ENCODE assay signal across 8 cellular contexts in the genomic region with DNA sequence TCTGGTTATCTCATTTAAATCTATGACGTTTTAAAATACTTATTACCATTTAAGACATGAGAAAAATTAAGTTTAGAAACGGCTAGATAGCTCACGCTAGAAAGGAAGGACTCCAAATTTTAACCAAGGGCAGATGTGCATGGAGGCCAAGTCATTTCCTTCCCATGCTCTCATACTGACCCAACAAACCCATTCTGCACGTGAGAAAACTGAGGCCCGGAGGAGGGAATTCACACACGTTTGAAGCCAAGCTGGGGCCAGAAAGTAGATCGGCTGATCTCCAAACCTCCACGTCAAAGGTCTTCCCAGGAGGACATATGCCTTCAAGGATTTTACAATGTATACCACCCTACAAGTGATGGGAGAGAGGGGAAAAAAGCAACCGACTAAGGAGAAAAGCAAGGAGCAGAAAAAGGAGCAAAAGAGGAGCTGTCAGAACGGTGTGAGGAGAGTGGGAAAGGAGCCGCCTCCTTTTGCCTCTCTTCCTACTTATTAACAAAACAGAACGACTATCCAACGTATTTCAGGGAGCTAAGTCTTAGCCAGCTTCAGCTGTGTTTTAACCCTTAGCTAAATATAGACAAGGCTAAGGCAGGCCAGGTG. TPM values are rescaled to one million over a fixed set of nuclear protein-coding genes. Genes with fewer than 3 reads are reported as not detected.
DNase-seq lines count a peak whose midpoint lies in the region; ATAC-seq, FAIRE-seq and TF ChIP-seq lines count a peak whose summit lies in the region.

No MANE protein-coding gene starts in this region.

- no peaks in the 10 kb centered on the region for H3K9me3 ChIP-seq in kidney (ENCODE audit: control insufficient read depth in 1 of 2, low read length in 2 of 2)

- H3K27me3 Mint-ChIP-seq in activated T-cell treated with anti-CD3 and anti-CD28 coated beads, Interleukin-2, amount 50 U/mL, for 72 hours (ENCODE audit: low read depth) = no peaks in the 10 kb centered on the region

- DNase-seq in activated T-cell treated with anti-CD3 and anti-CD28 coated beads, Interleukin-2, amount 50 U/mL, for 72 hours = no peak
- no peak for DNase-seq in activated T-cell treated with anti-CD3 and anti-CD28 coated beads, Interleukin-2, amount 50 U/mL, for 48 hours
- DNase-seq in kidney = no peak
- DNase-seq in HTR-8/SVneo (ENCODE audit: insufficient read length, low spot score) = no peak
- DNase-seq in sciatic nerve (ENCODE audit: low spot score) = no peak
- DNase-seq in GM19238 (ENCODE audit: insufficient read length, low spot score) = no peak

- peaks cover 0 to 2% of the 10 kb centered on the region in 2 donors for H3K4me1 ChIP-seq in kidney (ENCODE audit: control insufficient read depth in 1 of 2, insufficient read depth in 1 of 2, low read depth in 1 of 2, low read length in 2 of 2)

- H3K36me3 Mint-ChIP-seq in activated T-cell treated with anti-CD3 and anti-CD28 coated beads, Interleukin-2, amount 50 U/mL, for 72 hours (ENCODE audit: insufficient read depth in 2 of 2) = peaks cover 11 to 20% of the 10 kb centered on the region in 2 donors

- peak overlapping the region; percentile 85 to 87 for H3K4me3 Mint-ChIP-seq in activated T-cell treated with anti-CD3 and anti-CD28 coated beads, Interleukin-2, amount 50 U/mL, for 72 hours

- peaks cover 29% of the 10 kb centered on the region for H3K4me1 Mint-ChIP-seq in activated T-cell treated with anti-CD3 and anti-CD28 coated beads, Interleukin-2, amount 50 U/mL, for 72 hours (ENCODE audit: low read depth)

- H3K9me3 Mint-ChIP-seq in activated T-cell treated with anti-CD3 and anti-CD28 coated beads, Interleukin-2, amount 50 U/mL, for 72 hours = no peaks in the 10 kb centered on the region

- TF ChIP-seq CTCF in kidney (IDR thresholded peaks at IDR 0.05; ENCODE audit: borderline replicate concordance, extremely low read depth, insufficient read depth) = no peak

- H3K27ac ChIP-seq in angular gyrus (ENCODE audit: low read depth, low read length) (peak overlapping the region; percentile 74), kidney (ENCODE audit: low read depth in 2 of 2, low read length in 2 of 2) (peak overlapping the region; percentile 90 to 91), temporal lobe (ENCODE audit: low read depth, low read length) (peak overlapping the region; percentile 92)

- H3K9ac ChIP-seq in kidney (ENCODE audit: low read length in 2 of 2) = peak overlapping the region; percentile 45 to 78

- H3K4me3 ChIP-seq in kidney (ENCODE audit: low read length in 2 of 2) = peak overlapping the region; percentile 86 to 88

- peaks cover 11 to 16% of the 10 kb centered on the region in 2 donors for H3K36me3 ChIP-seq in kidney (ENCODE audit: control insufficient read depth in 1 of 2, insufficient read depth in 2 of 2, low read length in 2 of 2)

- no peak for FAIRE-seq in kidney (lab: Jason Lieb, UNC)
- FAIRE-seq in HTR-8/SVneo (lab: Jason Lieb, UNC) = no peak

- H3K27ac Mint-ChIP-seq in activated T-cell treated with anti-CD3 and anti-CD28 coated beads, Interleukin-2, amount 50 U/mL, for 72 hours = peak overlapping the region; percentile 87

- intact Hi-C loops in kidney (cut with DNase I) (no loop called here), sciatic nerve (cut with DNase I) (no loop called here)

- ATAC-seq in activated T-cell treated with anti-CD3 and anti-CD28 coated beads, Interleukin-2, amount 50 U/mL, for 72 hours (replicated peaks in 1 of 2) = no peak
- ATAC-seq in sciatic nerve = no peak

RNA-seq across cellular contexts. Expression of a gene that starts 0.6 kb away (rescaled TPM):
- 10 to 100 TPM; 42.6 to 46.6 TPM for total RNA-seq in activated T-cell treated with anti-CD3 and anti-CD28 coated beads, Interleukin-2, amount 50 U/mL, for 72 hours
- total RNA-seq in kidney (24.8 TPM), temporal lobe (40.6 TPM), sciatic nerve (35.8 TPM)
- polyA plus RNA-seq in kidney (ENCODE audit: insufficient read depth, low read depth, low replicate concordance) = 5.0 TPM

RNA-seq across cellular contexts. Expression of a gene that starts 45.8 kb away (rescaled TPM):
- 10 to 100 TPM; 35.6 to 36.4 TPM for total RNA-seq in activated T-cell treated with anti-CD3 and anti-CD28 coated beads, Interleukin-2, amount 50 U/mL, for 72 hours
- 2.5 TPM for total RNA-seq in kidney
- polyA plus RNA-seq in kidney (ENCODE audit: insufficient read depth, low read depth, low replicate concordance) = 33.9 TPM
- 3.9 TPM for total RNA-seq in temporal lobe
- total RNA-seq in sciatic nerve = 5.1 TPM
